In genomic region chr13:47397739-47398138, GRCh38 we compare ENCODE assay signal across 21 cellular contexts.
DNase-seq lines count a peak whose midpoint lies in the region; ATAC-seq and TF ChIP-seq lines count a peak whose summit lies in the region.
"Had no signal": no experiment of that assay in that cellular context is flagged by ENCODE, and none has a peak within 500 bp of the region (broad histone marks: within the 10 kb centered on the region; RNA-seq: fewer than 3 reads in every experiment).

No MANE protein-coding gene starts in this region.

- no peak overlapping the region for H2AFZ ChIP-seq in smooth muscle cell (ENCODE audit: low read depth)

- no peaks in the 10 kb centered on the region for H3K36me3 Mint-ChIP-seq in T-helper 17 cell (ENCODE audit: low read depth)
- H3K36me3 Mint-ChIP-seq: CD4-positive, alpha-beta memory T cell; immature natural killer cell; natural killer cell treated with Interleukin-12 subunit alpha and Interleukin-12 subunit beta and Interleukin-15 and Interleukin-18, amount 100 ng/mL, for 72 hours; stimulated activated memory B cell treated with anti-CD40 and anti-IgM and Interleukin-4, amounts not matched to agents 10 μg/mL and 1 μg/mL and 100 μg/mL, for 72 hours; type B pancreatic cell had no signal

- no peaks in the 10 kb centered on the region for H3K27me3 ChIP-seq in smooth muscle cell (ENCODE audit: low read depth)
- H3K27me3 ChIP-seq: adrenal gland had no signal

- CTCF ChIA-PET in RWPE1 (lab: Yijun Ruan, JAX) = no interaction called here

- no peak overlapping the region for H3K4me3 Mint-ChIP-seq in T-helper 17 cell
- H3K4me3 Mint-ChIP-seq: activated B cell treated with CpG ODN at 0.5 μM for 24 hours; CD4-positive, alpha-beta memory T cell; immature natural killer cell; natural killer cell treated with Interleukin-12 subunit alpha and Interleukin-12 subunit beta and Interleukin-15 and Interleukin-18, amount 100 ng/mL, for 72 hours; stimulated activated memory B cell treated with anti-CD40 and anti-IgM and Interleukin-4, amounts not matched to agents 10 μg/mL and 1 μg/mL and 100 μg/mL, for 72 hours; type B pancreatic cell had no signal

- H4K20me1 ChIP-seq in smooth muscle cell (ENCODE audit: low read depth) = no peaks in the 10 kb centered on the region

- H3K4me3 ChIP-seq in epithelial cell of esophagus (ENCODE audit: low read length) (no peak overlapping the region), smooth muscle cell (no peak overlapping the region)
- H3K4me3 ChIP-seq: adrenal gland, psoas muscle had no signal

- no peak overlapping the region for H3K27ac ChIP-seq in RWPE1
- peak overlapping the region; percentile 1 for H3K27ac ChIP-seq in smooth muscle cell (ENCODE audit: low read depth)
- H3K27ac ChIP-seq: 22Rv1, adrenal gland, psoas muscle had no signal

- ATAC-seq in T-helper 17 cell (no peak), GM19395 (IDR thresholded peaks at IDR 0.05; ENCODE audit: unreplicated experiment) (no peak)
- ATAC-seq: natural killer cell treated with Interleukin-12 subunit alpha and Interleukin-12 subunit beta and Interleukin-15 and Interleukin-18, amount 100 ng/mL, for 72 hours; psoas muscle; stimulated activated memory B cell treated with anti-CD40 and anti-IgM and Interleukin-4, amounts not matched to agents 10 μg/mL and 1 μg/mL and 100 μg/mL, for 72 hours had no signal

- POLR2A ChIA-PET in RWPE1 (lab: Yijun Ruan, JAX; ENCODE audit: low non-redundant PET) = no interaction called here

- H3K9me3 ChIP-seq in smooth muscle cell (replicated peaks; ENCODE audit: low read depth) (no peaks in the 10 kb centered on the region), T-helper 17 cell (ENCODE audit: control insufficient read depth, low read length, poor library complexity, severe bottlenecking) (no peaks in the 10 kb centered on the region)
- H3K9me3 ChIP-seq: adrenal gland, psoas muscle had no signal

- H3K4me2 ChIP-seq in smooth muscle cell = no peak overlapping the region

- no peaks in the 10 kb centered on the region for H3F3A ChIP-seq in smooth muscle cell (ENCODE audit: low read depth)

- H3K36me3 ChIP-seq in smooth muscle cell (ENCODE audit: low read depth) = no peaks in the 10 kb centered on the region
- H3K36me3 ChIP-seq: adrenal gland had no signal

- H3K4me1 ChIP-seq in smooth muscle cell (ENCODE audit: low read depth) = no peaks in the 10 kb centered on the region
- H3K4me1 ChIP-seq: adrenal gland, psoas muscle had no signal

- H3K9ac ChIP-seq in smooth muscle cell (ENCODE audit: low read depth) = no peak overlapping the region

- no peaks in the 10 kb centered on the region for H3K4me1 Mint-ChIP-seq in T-helper 17 cell
- H3K4me1 Mint-ChIP-seq: activated B cell treated with CpG ODN at 0.5 μM for 24 hours; CD4-positive, alpha-beta memory T cell; stimulated activated memory B cell treated with anti-CD40 and anti-IgM and Interleukin-4, amounts not matched to agents 10 μg/mL and 1 μg/mL and 100 μg/mL, for 72 hours had no signal

- H3K27me3 Mint-ChIP-seq in T-helper 17 cell = no peaks in the 10 kb centered on the region
- H3K27me3 Mint-ChIP-seq: activated B cell treated with CpG ODN at 0.5 μM for 24 hours; CD4-positive, alpha-beta memory T cell; natural killer cell treated with Interleukin-12 subunit alpha and Interleukin-12 subunit beta and Interleukin-15 and Interleukin-18, amount 100 ng/mL, for 72 hours; stimulated activated memory B cell treated with anti-CD40 and anti-IgM and Interleukin-4, amounts not matched to agents 10 μg/mL and 1 μg/mL and 100 μg/mL, for 72 hours; type B pancreatic cell had no signal

- TF ChIP-seq CTCF in RWPE1 (conservative IDR thresholded peaks at IDR 0.05; ENCODE audit: low read depth) (no peak), epithelial cell of esophagus (IDR thresholded peaks at IDR 0.05; ENCODE audit: insufficient read depth, low read depth, low read length, missing control alignments) (no peak), smooth muscle cell (IDR thresholded peaks at IDR 0.05; ENCODE audit: borderline replicate concordance, insufficient read depth, poor library complexity, severe bottlenecking) (no peak)

- no peaks in the 10 kb centered on the region for H3K79me2 ChIP-seq in smooth muscle cell (ENCODE audit: low read depth)

- DNase-seq in NCI-H82 (lab: John Stamatoyannopoulos, UW) (peak; percentile 17), NCI-H82 treated with DMSO at 0.1 percent for 48 hours (lab: John Stamatoyannopoulos, UW; ENCODE audit: unreplicated experiment) (no peak), RWPE1 (ENCODE audit: low spot score) (peak; percentile 22), epithelial cell of esophagus (ENCODE audit: low read depth) (peak; percentile 36), smooth muscle cell (lab: John Stamatoyannopoulos, UW; ENCODE audit: unreplicated experiment) (no peak), NCI-H446 (lab: John Stamatoyannopoulos, UW) (no peak), T-helper 17 cell (no peak)
- DNase-seq: activated B cell treated with CpG ODN at 0.5 μM for 24 hours; adrenal gland; CD4-positive, alpha-beta memory T cell; immature natural killer cell; NCI-H2029; NCI-H526; psoas muscle; SW 1271 had no signal

- H3K27ac Mint-ChIP-seq in T-helper 17 cell = no peak overlapping the region
- H3K27ac Mint-ChIP-seq: activated B cell treated with CpG ODN at 0.5 μM for 24 hours; activated T-helper 2 cell treated with anti-CD3 and anti-CD28 coated beads, Interferon-gamma antibody, Interleukin-2, Interleukin-4, amounts not matched to agents 10 μg/mL and 5 μg/mL and 100 μg/mL, durations not matched to agents 14 hours and 24 hours and 36 hours; immature natural killer cell; natural killer cell treated with Interleukin-12 subunit alpha and Interleukin-12 subunit beta and Interleukin-15 and Interleukin-18, amount 100 ng/mL, for 72 hours; stimulated activated memory B cell treated with anti-CD40 and anti-IgM and Interleukin-4, amounts not matched to agents 10 μg/mL and 1 μg/mL and 100 μg/mL, for 72 hours; type B pancreatic cell had no signal

- 10% methylated on average over 2 of the region's 2 CpGs for WGBS in smooth muscle cell (ENCODE audit: low lambda C conversion rate)

Comparison
In these comparisons a context has a peak if more than half of its experiments do, and no peak if none do; other contexts are left out.
1. DNase-seq: peak in NCI-H82 (single experiment), RWPE1 (single experiment) and epithelial cell of esophagus (single experiment); none in NCI-H82 treated with DMSO at 0.1 percent for 48 hours (single experiment), smooth muscle cell (single experiment), NCI-H446 (0 of 2) and T-helper 17 cell (0 of 3).